Comparison of ENCODE assay signal across 8 cellular contexts in the genomic region with DNA sequence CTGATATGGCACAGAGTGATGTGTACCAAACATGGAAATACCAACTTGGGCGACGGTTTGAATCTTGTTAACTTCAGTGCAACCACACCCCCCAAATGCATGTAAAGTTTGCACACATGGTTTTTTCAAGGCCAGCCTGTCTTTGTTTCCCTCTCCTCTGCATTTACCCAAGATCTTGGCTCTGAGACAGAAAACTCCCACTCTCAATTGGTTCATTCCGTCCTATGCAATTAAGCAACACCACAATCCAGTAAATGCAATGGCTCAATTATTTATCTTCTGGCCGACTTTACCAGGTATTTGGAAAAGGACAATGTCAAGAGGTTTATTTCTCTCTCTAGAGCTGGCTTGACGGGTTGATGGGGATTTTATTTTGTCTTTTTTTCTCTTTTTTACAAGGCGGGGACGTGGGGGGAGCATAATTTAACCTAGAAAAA.
DNase-seq lines count a peak whose midpoint lies in the region; ATAC-seq lines count a peak whose summit lies in the region.

No MANE protein-coding gene starts in this region.

- DNase-seq in activated effector memory CD4-positive, alpha-beta T cell treated with anti-CD3 and anti-CD28 coated beads, Interleukin-2, amount 50 U/mL, for 16 hours: peak; percentile 61
- DNase-seq in activated effector memory CD4-positive, alpha-beta T cell treated with Interleukin-2 at 50 U/mL for 16 hours: no peak
- DNase-seq in RKO (ENCODE audit: low spot score): peak; percentile 44
- DNase-seq in OCI-M2 (lab: John Stamatoyannopoulos, UW; ENCODE audit: unreplicated experiment): no peak

- H3K4me3 ChIP-seq in duodenal mucosa (ENCODE audit: low read depth in 1 of 2, low read length in 2 of 2) (peak overlapping the region; percentile 75 to 79), muscle layer of colon (ENCODE audit: low read depth in 1 of 2, low read length in 2 of 2) (peak overlapping the region; percentile 67 to 82)

- peak overlapping the region; percentile 97 for H3K27ac ChIP-seq in duodenal mucosa (ENCODE audit: low read depth, low read length)
- H3K27ac ChIP-seq in muscle layer of colon (ENCODE audit: low read depth, low read length): peak overlapping the region; percentile 99

- H3K4me1 ChIP-seq in duodenal mucosa (ENCODE audit: control insufficient read depth in 1 of 2, insufficient read depth in 2 of 2, low read length in 2 of 2): peaks cover 23 to 25% of the 10 kb centered on the region in 2 donors
- peaks cover 28% of the 10 kb centered on the region for H3K4me1 ChIP-seq in muscle layer of colon (ENCODE audit: insufficient read depth, low read length)

- peak overlapping the region; percentile 79 to 90 for H3K9ac ChIP-seq in duodenal mucosa (ENCODE audit: low read depth in 1 of 2, low read length in 2 of 2)
- peak overlapping the region; percentile 84 for H3K9ac ChIP-seq in muscle layer of colon (ENCODE audit: low read length)

- H3K27me3 ChIP-seq in duodenal mucosa (ENCODE audit: control insufficient read depth in 1 of 2, insufficient read depth in 2 of 2, low read length in 2 of 2) (no peaks in the 10 kb centered on the region), muscle layer of colon (ENCODE audit: control insufficient read depth in 1 of 2, insufficient read depth in 2 of 2, low read length in 2 of 2) (no peaks in the 10 kb centered on the region)

- H3K9me3 ChIP-seq in duodenal mucosa (ENCODE audit: control insufficient read depth in 1 of 2, low read length in 2 of 2): no peaks in the 10 kb centered on the region
- no peaks in the 10 kb centered on the region for H3K9me3 ChIP-seq in muscle layer of colon (ENCODE audit: low read length)

- H3K36me3 ChIP-seq in duodenal mucosa (ENCODE audit: control insufficient read depth in 1 of 2, insufficient read depth in 2 of 2, low read length in 2 of 2) (no peaks in the 10 kb centered on the region), muscle layer of colon (ENCODE audit: insufficient read depth, low read length) (no peaks in the 10 kb centered on the region)

- ATAC-seq in HG02981 (IDR thresholded peaks at IDR 0.05; ENCODE audit: unreplicated experiment): no peak
- ATAC-seq in HG02588 (IDR thresholded peaks at IDR 0.05; ENCODE audit: unreplicated experiment): no peak

Comparison
In these comparisons a context has a peak if more than half of its experiments do, and no peak if none do; other contexts are left out.
1. DNase-seq: peak in activated effector memory CD4-positive, alpha-beta T cell treated with anti-CD3 and anti-CD28 coated beads, Interleukin-2, amount 50 U/mL, for 16 hours (single experiment) and RKO (single experiment); none in activated effector memory CD4-positive, alpha-beta T cell treated with Interleukin-2 at 50 U/mL for 16 hours (single experiment) and OCI-M2 (single experiment).